8 cellular contexts compared by ENCODE assay signal in the genomic region with DNA sequence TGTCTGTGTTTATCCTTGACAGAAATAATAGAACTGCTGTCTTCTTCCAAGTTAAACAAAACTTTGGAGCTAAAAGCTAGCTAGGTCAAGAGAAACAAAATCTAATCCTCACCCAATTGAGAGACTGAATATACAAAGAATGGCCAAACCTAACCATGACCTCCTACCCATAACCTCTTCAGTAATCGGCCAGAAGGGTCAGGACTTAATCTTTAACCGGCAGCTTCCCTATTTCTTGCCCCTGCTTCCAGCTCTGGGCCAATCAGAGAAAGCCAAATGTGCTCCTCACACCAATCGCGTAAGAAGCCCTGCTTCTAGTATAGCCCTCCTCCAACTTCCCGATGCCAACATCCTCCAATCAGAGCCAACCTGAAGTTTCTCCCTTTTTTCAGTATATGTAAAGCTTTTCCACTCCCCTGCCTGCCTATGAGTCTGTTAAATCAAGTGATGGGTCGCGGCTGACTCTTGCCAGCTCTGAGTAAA. TPM values are rescaled to one million over a fixed set of nuclear protein-coding genes. Genes with fewer than 3 reads are reported as not detected.
DNase-seq lines count a peak whose midpoint lies in the region; ATAC-seq lines count a peak whose summit lies in the region.

No MANE protein-coding gene starts in this region.

- ATAC-seq in GM18499 (IDR thresholded peaks at IDR 0.05; ENCODE audit: insufficient read depth, unreplicated experiment) (peak; percentile 58), HG02678 (IDR thresholded peaks at IDR 0.05; ENCODE audit: unreplicated experiment) (peak; percentile 69)

- DNase-seq in NCI-H2227 (lab: John Stamatoyannopoulos, UW; ENCODE audit: unreplicated experiment), result peak; percentile 72
- peak; percentile 78 for DNase-seq in activated CD4-positive, alpha-beta T cell treated with anti-CD3 and anti-CD28 coated beads, Interleukin-2, amount 10 ng/mL, durations not matched to agents 7 days and 5 days
- DNase-seq in dermis blood vessel endothelial cell, result peak; percentile 96
- DNase-seq in left kidney (ENCODE audit: low read depth, low spot score), result peak; percentile 96
- peak; percentile 79 for DNase-seq in stimulated activated CD4-positive, alpha-beta T cell treated with anti-CD3 and anti-CD28 coated beads, Interleukin-1b, Interleukin-23, amount 100 ng/mL, for 48 hours
- DNase-seq in LoVo (ENCODE audit: low spot score), result no peak

- peak overlapping the region; percentile 99 for H3K4me3 Mint-ChIP-seq in activated CD4-positive, alpha-beta T cell treated with anti-CD3 and anti-CD28 coated beads, Interleukin-2, amount 10 ng/mL, durations not matched to agents 7 days and 5 days

- H3K27ac Mint-ChIP-seq in activated CD4-positive, alpha-beta T cell treated with anti-CD3 and anti-CD28 coated beads, Interleukin-2, amount 10 ng/mL, durations not matched to agents 7 days and 5 days, result peak overlapping the region; percentile 100

- H3K36me3 Mint-ChIP-seq in activated CD4-positive, alpha-beta T cell treated with anti-CD3 and anti-CD28 coated beads, Interleukin-2, amount 10 ng/mL, durations not matched to agents 7 days and 5 days (ENCODE audit: low read depth), result peaks cover 15% of the 10 kb centered on the region

- no peaks in the 10 kb centered on the region for H3K27me3 Mint-ChIP-seq in activated CD4-positive, alpha-beta T cell treated with anti-CD3 and anti-CD28 coated beads, Interleukin-2, amount 10 ng/mL, durations not matched to agents 7 days and 5 days

- no peaks in the 10 kb centered on the region for H3K9me3 Mint-ChIP-seq in activated CD4-positive, alpha-beta T cell treated with anti-CD3 and anti-CD28 coated beads, Interleukin-2, amount 10 ng/mL, durations not matched to agents 7 days and 5 days

- POLR2A ChIA-PET in activated CD4-positive, alpha-beta T cell treated with anti-CD3 and anti-CD28 coated beads, Interleukin-2, amount 10 ng/mL, durations not matched to agents 7 days and 5 days (lab: Charles Lee), result interaction anchor here (0.5 to 3.7 kb wide), 5 partner anchors 10 to 126 kb away, joined by 3 to 15 read pairs (median 3); no protein-coding TSS in a partner anchor

- H3K4me1 Mint-ChIP-seq in activated CD4-positive, alpha-beta T cell treated with anti-CD3 and anti-CD28 coated beads, Interleukin-2, amount 10 ng/mL, durations not matched to agents 7 days and 5 days, result peaks cover 17% of the 10 kb centered on the region

- CTCF ChIA-PET in activated CD4-positive, alpha-beta T cell treated with anti-CD3 and anti-CD28 coated beads, Interleukin-2, amount 10 ng/mL, durations not matched to agents 7 days and 5 days (lab: Charles Lee), result interaction anchor here (1.0 to 5.8 kb wide), 6 partner anchors 9 to 103 kb away, joined by 3 to 40 read pairs (median 6); a partner anchor contains a TSS

RNA-seq across cellular contexts. Expression of a gene that starts 1.7 kb away (rescaled TPM):
- 100 to 1,000 TPM; 163 to 180 TPM for total RNA-seq in activated CD4-positive, alpha-beta T cell treated with anti-CD3 and anti-CD28 coated beads, Interleukin-2, amount 10 ng/mL, durations not matched to agents 7 days and 5 days
- total RNA-seq in dermis blood vessel endothelial cell, result 131 and 184 TPM in 2 replicates
